1 cellular context compared by ENCODE assay signal in the genomic region with DNA sequence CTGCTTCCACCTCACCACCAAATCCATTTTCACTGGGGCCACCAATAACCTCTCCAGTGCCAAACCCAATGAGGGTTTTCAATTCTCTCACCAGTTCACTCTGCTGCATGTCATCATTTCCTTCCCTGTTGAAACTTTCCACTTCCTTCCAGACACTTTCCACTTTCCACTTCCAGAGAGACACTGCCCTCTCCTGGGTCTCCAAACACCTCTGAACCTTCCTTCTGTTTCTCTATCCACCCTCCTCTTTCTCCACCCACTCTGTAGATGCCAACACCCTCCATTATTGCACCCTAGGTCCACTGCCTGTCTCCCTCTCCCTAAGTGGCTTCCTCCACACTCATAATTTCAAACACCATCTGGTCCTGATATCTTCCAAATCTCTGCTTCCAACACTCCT.
TF ChIP-seq lines count a peak whose summit lies in the region.

No MANE protein-coding gene starts in this region.

TF ChIP-seq in Ishikawa, 13 proteins besides CTCF, POLR2A, EP300 and RAD21 (continued from another document):
- TF ChIP-seq MAX (IDR thresholded peaks at IDR 0.05): no peak
- TF ChIP-seq CREB1 (IDR thresholded peaks at IDR 0.05; ENCODE audit: low read depth): no peak
